In the genomic region with DNA sequence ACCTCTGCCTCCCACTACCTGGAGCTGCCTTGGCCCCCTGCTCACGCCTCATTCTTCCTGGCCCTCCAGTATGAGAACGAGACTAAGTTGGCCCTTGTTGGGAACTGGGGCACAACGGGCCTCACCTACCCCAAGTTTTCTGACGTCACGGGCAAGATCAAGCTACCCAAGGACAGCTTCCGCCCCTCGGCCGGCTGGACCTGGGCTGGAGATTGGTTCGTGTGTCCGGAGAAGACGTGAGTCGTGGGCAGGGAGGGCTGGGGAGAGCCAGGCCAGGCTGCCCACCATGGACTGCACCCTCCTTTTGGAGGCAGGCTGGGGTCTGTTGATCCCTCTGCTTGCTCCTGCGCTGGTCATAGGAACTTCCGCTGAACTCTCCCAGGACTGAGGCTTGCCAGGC, we compare ENCODE assay signal across 8 cellular contexts.
"Had no signal": no experiment of that assay in that cellular context is flagged by ENCODE, and none has a peak within 500 bp of the region (broad histone marks: within the 10 kb centered on the region; RNA-seq: fewer than 3 reads in every experiment).

No MANE protein-coding gene starts in this region.

- DNase-seq: GDM1, GF-D8 had no signal

- ATAC-seq: GM12878 had no signal

- FAIRE-seq: G401.6, GM12878, GM12891, GM12892, GM18507, GM19239 had no signal

- H3K4me3 ChIP-seq: GM12878 had no signal
